ENCODE assay signal across 23 cellular contexts in genomic region chr7:159032753-159033472, GRCh38.
DNase-seq lines count a peak whose midpoint lies in the region; ATAC-seq and TF ChIP-seq lines count a peak whose summit lies in the region.
"Had no signal": no experiment of that assay in that cellular context is flagged by ENCODE, and none has a peak within 500 bp of the region (broad histone marks: within the 10 kb centered on the region; RNA-seq: fewer than 3 reads in every experiment).

No MANE protein-coding gene starts in this region.

- no peak overlapping the region for H3K27ac Mint-ChIP-seq in activated CD8-positive, alpha-beta memory T cell treated with anti-CD3 and anti-CD28 coated beads, Interleukin-2, amount 10 ng/mL, durations not matched to agents 7 days and 5 days
- no peak overlapping the region for H3K27ac Mint-ChIP-seq in glutamatergic neuron (ENCODE audit: unreplicated experiment)
- H3K27ac Mint-ChIP-seq: activated CD4-positive, alpha-beta T cell treated with anti-CD3 and anti-CD28 coated beads for 36 hours; progenitor cell of endocrine pancreas had no signal

- H3K4me3 ChIP-seq in H7 (ENCODE audit: insufficient read depth, low read depth, low read length) (no peak overlapping the region), stomach (no peak overlapping the region)
- H3K4me3 ChIP-seq: gastrocnemius medialis, hepatocyte had no signal

- no peaks in the 10 kb centered on the region for H3K36me3 Mint-ChIP-seq in activated CD8-positive, alpha-beta memory T cell treated with anti-CD3 and anti-CD28 coated beads, Interleukin-2, amount 10 ng/mL, durations not matched to agents 7 days and 5 days
- H3K36me3 Mint-ChIP-seq in glutamatergic neuron (ENCODE audit: unreplicated experiment): no peaks in the 10 kb centered on the region
- H3K36me3 Mint-ChIP-seq: stimulated activated effector memory CD8-positive, alpha-beta T cell treated with anti-CD3 and anti-CD28 coated beads, Interleukin-12 subunit alpha, Interleukin-12 subunit beta, amount 100 ng/mL, for 72 hours had no signal

- intact Hi-C loops in stomach (cut with DNase I; ENCODE audit: low total_unique reads): no loop called here

- TF ChIP-seq POLR2A in stomach (IDR thresholded peaks at IDR 0.05): no peak

- WGBS in stomach, 5 donors: 76 to 86% (median 83%) methylated on average over 13 of the region's 13 CpGs

- TF ChIP-seq CTCF in glutamatergic neuron (IDR thresholded peaks at IDR 0.05; ENCODE audit: partially characterized antibody, unreplicated experiment): no peak
- no peak for TF ChIP-seq CTCF in stomach (IDR thresholded peaks at IDR 0.05)

- H3K4me1 Mint-ChIP-seq in activated CD8-positive, alpha-beta memory T cell treated with anti-CD3 and anti-CD28 coated beads, Interleukin-2, amount 10 ng/mL, durations not matched to agents 7 days and 5 days: no peaks in the 10 kb centered on the region
- peaks cover 1% of the 10 kb centered on the region for H3K4me1 Mint-ChIP-seq in glutamatergic neuron (ENCODE audit: low read depth, unreplicated experiment)
- H3K4me1 Mint-ChIP-seq: activated CD4-positive, alpha-beta T cell treated with anti-CD3 and anti-CD28 coated beads for 36 hours had no signal

- peaks cover 0 to 42% (median 31%) of the 10 kb centered on the region in 4 donors for H3K4me1 ChIP-seq in stomach

- no peaks in the 10 kb centered on the region for H3K9me3 Mint-ChIP-seq in activated CD8-positive, alpha-beta memory T cell treated with anti-CD3 and anti-CD28 coated beads, Interleukin-2, amount 10 ng/mL, durations not matched to agents 7 days and 5 days (ENCODE audit: low read depth)
- H3K9me3 Mint-ChIP-seq in glutamatergic neuron (ENCODE audit: unreplicated experiment): peaks cover 3% of the 10 kb centered on the region
- H3K9me3 Mint-ChIP-seq: stimulated activated effector memory CD8-positive, alpha-beta T cell treated with anti-CD3 and anti-CD28 coated beads, Interleukin-12 subunit alpha, Interleukin-12 subunit beta, amount 100 ng/mL, for 72 hours had no signal

- H3K27me3 ChIP-seq in H7 (ENCODE audit: control insufficient read depth, insufficient read depth, low read length): peaks cover 4% of the 10 kb centered on the region
- H3K27me3 ChIP-seq in stomach: peaks cover 0 to 23% (median 6%) of the 10 kb centered on the region in 3 donors
- H3K27me3 ChIP-seq: gastrocnemius medialis, hepatocyte had no signal

- DNase-seq in activated CD8-positive, alpha-beta memory T cell treated with anti-CD3 and anti-CD28 coated beads, Interleukin-2, amount 10 ng/mL, durations not matched to agents 7 days and 5 days: peak; percentile 28
- no peak for DNase-seq in activated CD8-positive, alpha-beta memory T cell treated with anti-CD3 and anti-CD28 coated beads for 24 hours
- DNase-seq in H7: peak; percentile 43
- no peak for DNase-seq in glutamatergic neuron
- DNase-seq in stomach: peak; percentile 8
- no peak for DNase-seq in DMS79 treated with DMSO at 0.1 percent for 48 hours (lab: John Stamatoyannopoulos, UW)
- DNase-seq in DMS 273 treated with DMSO at 0.1 percent for 48 hours (lab: John Stamatoyannopoulos, UW): no peak
- DNase-seq in NK-92 (lab: John Stamatoyannopoulos, UW; ENCODE audit: unreplicated experiment): no peak
- DNase-seq: 8988T; activated CD4-positive, alpha-beta T cell treated with anti-CD3 and anti-CD28 coated beads for 36 hours; gastrocnemius medialis; mesendoderm; MV-4-11; NCI-H1436 treated with DMSO at 0.1 percent for 48 hours; NCI-H446; NCI-H774; stimulated activated CD4-positive, alpha-beta T cell treated with anti-CD3 and anti-CD28 coated beads, Interleukin-15, amount 100 ng/mL, for 24 hours; stimulated activated CD4-positive, alpha-beta T cell treated with anti-CD3 and anti-CD28 coated beads, Interleukin-4, amount 100 ng/mL, for 4 hours; T-helper 9 cell had no signal

- no peak overlapping the region for H3K4me3 Mint-ChIP-seq in activated CD8-positive, alpha-beta memory T cell treated with anti-CD3 and anti-CD28 coated beads, Interleukin-2, amount 10 ng/mL, durations not matched to agents 7 days and 5 days
- peak overlapping the region; percentile 3 for H3K4me3 Mint-ChIP-seq in glutamatergic neuron (ENCODE audit: unreplicated experiment)
- H3K4me3 Mint-ChIP-seq: activated CD4-positive, alpha-beta T cell treated with anti-CD3 and anti-CD28 coated beads for 36 hours; stimulated activated effector memory CD8-positive, alpha-beta T cell treated with anti-CD3 and anti-CD28 coated beads, Interleukin-12 subunit alpha, Interleukin-12 subunit beta, amount 100 ng/mL, for 72 hours had no signal

- TF ChIP-seq EP300 in stomach (IDR thresholded peaks at IDR 0.05): no peak

- peaks cover 16% of the 10 kb centered on the region for H3K27me3 Mint-ChIP-seq in activated CD8-positive, alpha-beta memory T cell treated with anti-CD3 and anti-CD28 coated beads, Interleukin-2, amount 10 ng/mL, durations not matched to agents 7 days and 5 days
- H3K27me3 Mint-ChIP-seq in glutamatergic neuron (ENCODE audit: unreplicated experiment): no peaks in the 10 kb centered on the region

- no peak for ATAC-seq in activated CD8-positive, alpha-beta memory T cell treated with anti-CD3 and anti-CD28 coated beads, Interleukin-2, amount 10 ng/mL, durations not matched to agents 7 days and 5 days
- ATAC-seq: activated CD4-positive, alpha-beta T cell treated with anti-CD3 and anti-CD28 coated beads for 36 hours; gastrocnemius medialis; HCT116; stimulated activated effector memory CD8-positive, alpha-beta T cell treated with anti-CD3 and anti-CD28 coated beads, Interleukin-12 subunit alpha, Interleukin-12 subunit beta, amount 100 ng/mL, for 72 hours had no signal

- H3K36me3 ChIP-seq in H7 (replicated peaks; ENCODE audit: control insufficient read depth, insufficient read depth, low read length): no peaks in the 10 kb centered on the region
- H3K36me3 ChIP-seq in stomach: peaks cover 0 to 14% (median 3%) of the 10 kb centered on the region in 4 donors
- H3K36me3 ChIP-seq: gastrocnemius medialis had no signal

- CTCF ChIA-PET in activated CD8-positive, alpha-beta memory T cell treated with anti-CD3 and anti-CD28 coated beads, Interleukin-2, amount 10 ng/mL, durations not matched to agents 7 days and 5 days (lab: Charles Lee): no interaction called here

- H3K27ac ChIP-seq in stomach: peak overlapping the region in 4 of 5 donors; percentile 21 to 85 (median 78)
- H3K27ac ChIP-seq: hepatocyte had no signal

- H3K9me3 ChIP-seq in stomach: no peaks in the 10 kb centered on the region
- H3K9me3 ChIP-seq: gastrocnemius medialis had no signal

Comparison
In these comparisons a context has a peak if more than half of its experiments do, and no peak if none do; other contexts are left out.
1. DNase-seq: peak in activated CD8-positive, alpha-beta memory T cell treated with anti-CD3 and anti-CD28 coated beads, Interleukin-2, amount 10 ng/mL, durations not matched to agents 7 days and 5 days (single experiment), H7 (single experiment) and stomach (single experiment); none in activated CD8-positive, alpha-beta memory T cell treated with anti-CD3 and anti-CD28 coated beads for 24 hours (single experiment), glutamatergic neuron (single experiment), DMS79 treated with DMSO at 0.1 percent for 48 hours (single experiment), DMS 273 treated with DMSO at 0.1 percent for 48 hours (single experiment) and NK-92 (single experiment).